Comparison of ENCODE assay signal across 2 cellular contexts in the genomic region with DNA sequence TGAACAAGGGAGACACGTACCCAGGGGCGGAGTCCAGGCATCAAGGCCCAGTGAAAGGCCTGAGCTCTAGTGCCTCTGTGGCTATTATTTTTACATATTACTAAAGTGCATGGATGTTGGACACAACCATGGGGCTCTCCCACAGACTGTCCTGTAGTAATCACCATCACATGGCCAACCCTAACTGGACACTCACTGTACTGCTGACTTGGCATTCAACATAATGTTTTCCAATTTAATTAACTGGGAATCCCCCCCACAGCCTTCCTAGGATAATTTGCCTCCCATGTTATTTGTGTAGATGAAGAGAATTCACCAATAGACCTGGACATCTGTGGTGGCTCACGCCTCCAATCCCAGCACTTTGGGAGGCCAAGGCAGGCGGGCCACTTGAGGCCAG.
A peak's percentile ranks its signal among the peaks of the same experiment; 100 is the strongest.
TF ChIP-seq lines count a peak whose summit lies in the region.

No MANE protein-coding gene starts in this region.

TF ChIP-seq in HepG2, 621 proteins besides CTCF, POLR2A, EP300 and RAD21:
- TF ChIP-seq MAFF (IDR thresholded peaks at IDR 0.05; ENCODE audit: low read depth, low read length) = peak; percentile 77
- TF ChIP-seq SPEN (CRISPR knock-in tag; IDR thresholded peaks at IDR 0.05; ENCODE audit: low read depth) = no peak
- TF ChIP-seq MAFK (conservative IDR thresholded peaks at IDR 0.05 in 1 of 2, IDR thresholded peaks at IDR 0.05 in 1 of 2; ENCODE audit: low read length in 2 of 2) = peak; percentile 78 to 83
- no peak for TF ChIP-seq TFDP2 (CRISPR knock-in tag; IDR thresholded peaks at IDR 0.05)
- TF ChIP-seq STAT5B (CRISPR knock-in tag; IDR thresholded peaks at IDR 0.05) = no peak
- TF ChIP-seq MAFG (CRISPR knock-in tag; IDR thresholded peaks at IDR 0.05) = no peak
- TF ChIP-seq ZNF335 (CRISPR knock-in tag; IDR thresholded peaks at IDR 0.05) = no peak
- TF ChIP-seq ZNF264 (CRISPR knock-in tag; IDR thresholded peaks at IDR 0.05) = no peak
- no peak for TF ChIP-seq MLXIP (CRISPR knock-in tag; IDR thresholded peaks at IDR 0.05; ENCODE audit: borderline replicate concordance)
- no peak for TF ChIP-seq RFXAP (CRISPR knock-in tag; IDR thresholded peaks at IDR 0.05; ENCODE audit: borderline replicate concordance)
- TF ChIP-seq ZKSCAN1 (IDR thresholded peaks at IDR 0.05; ENCODE audit: low read length) = no peak
- TF ChIP-seq, protein P1, sequence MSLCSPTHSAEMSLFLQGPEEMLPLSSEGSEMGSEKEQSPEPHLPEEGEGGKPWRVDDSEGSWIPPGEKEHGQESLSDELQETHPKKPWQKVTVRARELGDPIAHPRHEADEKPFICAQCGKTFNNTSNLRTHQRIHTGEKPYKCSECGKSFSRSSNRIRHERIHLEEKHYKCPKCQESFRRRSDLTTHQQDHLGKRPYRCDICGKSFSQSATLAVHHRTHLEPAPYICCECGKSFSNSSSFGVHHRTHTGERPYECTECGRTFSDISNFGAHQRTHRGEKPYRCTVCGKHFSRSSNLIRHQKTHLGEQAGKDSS (CRISPR knock-in tag; IDR thresholded peaks at IDR 0.05; ENCODE audit: borderline replicate concordance, low read depth) = no peak

TF ChIP-seq in IMR-90, 13 proteins besides CTCF, POLR2A, EP300 and RAD21:
- TF ChIP-seq CHD1 (IDR thresholded peaks at IDR 0.05; ENCODE audit: low read depth, low read length) (no peak), MAFK (IDR thresholded peaks at IDR 0.05; ENCODE audit: low read depth, low read length) (peak; percentile 21)
TF ChIP-seq in IMR-90: peak in this region for 1.
